8 cellular contexts compared by ENCODE assay signal in the genomic region with DNA sequence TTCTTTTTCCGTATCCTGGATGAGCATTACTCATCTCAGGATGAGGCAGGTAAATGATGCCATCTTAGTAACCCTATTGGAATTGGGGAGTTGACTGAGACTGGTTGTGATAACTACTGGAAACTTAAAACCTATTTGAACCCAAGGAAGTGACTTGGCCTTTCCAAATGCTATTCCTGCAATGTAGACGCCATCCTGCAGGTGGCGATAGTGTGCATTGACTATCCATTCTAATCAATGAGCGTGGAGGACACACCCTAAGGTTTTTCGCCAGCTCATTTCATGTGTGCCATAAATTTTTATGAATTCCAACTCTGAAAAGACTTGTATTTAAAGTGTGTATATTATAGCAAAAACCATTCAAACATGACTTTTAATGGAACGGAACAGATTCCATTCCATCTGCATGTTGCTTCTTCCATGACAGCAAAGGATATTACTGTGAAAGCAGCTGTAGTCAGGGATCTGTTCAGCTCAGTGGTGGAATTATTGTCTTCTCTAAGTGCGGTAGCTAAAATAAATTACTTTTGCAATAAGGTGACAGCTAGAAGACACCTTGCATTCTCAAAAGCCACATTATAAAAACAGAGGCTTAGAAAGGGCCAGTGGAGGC. TPM values are rescaled to one million over a fixed set of nuclear protein-coding genes. Genes with fewer than 3 reads are reported as not detected.
DNase-seq lines count a peak whose midpoint lies in the region; FAIRE-seq and TF ChIP-seq lines count a peak whose summit lies in the region.
"Had no signal": no experiment of that assay in that cellular context is flagged by ENCODE, and none has a peak within 500 bp of the region (broad histone marks: within the 10 kb centered on the region; RNA-seq: fewer than 3 reads in every experiment).

No MANE protein-coding gene starts in this region.

- no peak overlapping the region for H3K9ac ChIP-seq in parathyroid adenoma

- H3K27ac ChIP-seq in brain microvascular endothelial cell, result no peak overlapping the region
- H3K27ac ChIP-seq in parathyroid adenoma, result no peak overlapping the region
- H3K27ac ChIP-seq in effector memory CD4-positive, alpha-beta T cell (ENCODE audit: insufficient read depth, low read length, poor library complexity, severe bottlenecking), result no peak overlapping the region

- TF ChIP-seq CTCF in GM12865 (IDR thresholded peaks at IDR 0.05; ENCODE audit: insufficient read depth, low read depth, low read length, missing control alignments) (peak; percentile 66), brain microvascular endothelial cell (IDR thresholded peaks at IDR 0.05; ENCODE audit: low read depth, low read length, missing control alignments) (peak; percentile 73), parathyroid adenoma (IDR thresholded peaks at IDR 0.05) (peak; percentile 48)

- FAIRE-seq in frontal cortex (lab: Jason Lieb, UNC), result no peak
- FAIRE-seq: TTC549 had no signal

- no peaks in the 10 kb centered on the region for H3K27me3 ChIP-seq in brain microvascular endothelial cell (replicated peaks)
- H3K27me3 ChIP-seq in parathyroid adenoma (ENCODE audit: control insufficient read depth, insufficient read depth, low read length), result no peaks in the 10 kb centered on the region
- H3K27me3 ChIP-seq in effector memory CD4-positive, alpha-beta T cell (replicated peaks; ENCODE audit: control insufficient read depth, insufficient read depth, low read length, poor library complexity, severe bottlenecking), result no peaks in the 10 kb centered on the region

- H3K4me1 ChIP-seq in parathyroid adenoma, result peaks cover 7% of the 10 kb centered on the region
- no peaks in the 10 kb centered on the region for H3K4me1 ChIP-seq in effector memory CD4-positive, alpha-beta T cell (ENCODE audit: control insufficient read depth, insufficient read depth, low read length, poor library complexity, severe bottlenecking)

- no peak overlapping the region for H2AFZ ChIP-seq in parathyroid adenoma

- no peaks in the 10 kb centered on the region for H3K9me3 ChIP-seq in parathyroid adenoma (ENCODE audit: control insufficient read depth, low read length)
- no peaks in the 10 kb centered on the region for H3K9me3 ChIP-seq in effector memory CD4-positive, alpha-beta T cell (ENCODE audit: control insufficient read depth, low read length)

- DNase-seq in GM12865 (ENCODE audit: low read depth) (peak; percentile 51), LoVo (ENCODE audit: low spot score) (peak; percentile 42), brain microvascular endothelial cell (peak; percentile 7), AG20443 (ENCODE audit: low spot score) (no peak), frontal cortex (ENCODE audit: low spot score in 2 of 2) (no peak)
- DNase-seq in effector memory CD4-positive, alpha-beta T cell, result no peak

- H3K4me2 ChIP-seq in parathyroid adenoma (ENCODE audit: low read length), result no peak overlapping the region

- in situ Hi-C loops in brain microvascular endothelial cell (cut with HindIII; ENCODE audit: low pct_ligation_motif_present, low sequenced_read_pairs), result no loop called here

- no peak overlapping the region for H3K4me3 ChIP-seq in GM12865 (ENCODE audit: low read depth, low read length)
- H3K4me3 ChIP-seq in brain microvascular endothelial cell (ENCODE audit: low read depth, low read length), result no peak overlapping the region
- H3K4me3 ChIP-seq in parathyroid adenoma (ENCODE audit: low read depth, low read length), result no peak overlapping the region
- H3K4me3 ChIP-seq in effector memory CD4-positive, alpha-beta T cell (ENCODE audit: insufficient read depth, low read depth, low read length, poor library complexity, severe bottlenecking), result no peak overlapping the region

- no peaks in the 10 kb centered on the region for H3K79me2 ChIP-seq in parathyroid adenoma

- H3K36me3 ChIP-seq in brain microvascular endothelial cell (replicated peaks) (no peaks in the 10 kb centered on the region), parathyroid adenoma (ENCODE audit: control insufficient read depth, insufficient read depth, low read length) (no peaks in the 10 kb centered on the region)
- no peaks in the 10 kb centered on the region for H3K36me3 ChIP-seq in effector memory CD4-positive, alpha-beta T cell (ENCODE audit: control insufficient read depth, insufficient read depth, low read length)

RNA-seq across cellular contexts. Expression of a gene that starts 55.3 kb away (rescaled TPM):
- 8.2 TPM for total RNA-seq in frontal cortex

Comparison
In these comparisons a context has a peak if more than half of its experiments do, and no peak if none do; other contexts are left out.
1. DNase-seq: peak in GM12865 (single experiment), LoVo (single experiment) and brain microvascular endothelial cell (single experiment); none in AG20443 (single experiment), frontal cortex (0 of 2) and effector memory CD4-positive, alpha-beta T cell (0 of 3).
2. Peak in every context shown above with its lines, with median percentiles within 50 percentile points of each other: CTCF ChIP-seq.